26 cellular contexts compared by ENCODE assay signal in genomic region chr17:58183514-58183913, GRCh38.
"Had no signal": no experiment of that assay in that cellular context is flagged by ENCODE, and none has a peak within 500 bp of the region (broad histone marks: within the 10 kb centered on the region; RNA-seq: fewer than 3 reads in every experiment).

No MANE protein-coding gene starts in this region.

- H3K27ac ChIP-seq: left ventricle myocardium inferior, neural progenitor cell, pancreas, prostate gland, sigmoid colon, spleen, tibial nerve, uterus had no signal

- DNase-seq: hypothalamus; immature natural killer cell; left ventricle myocardium inferior; naive B cell; natural killer cell; nephron progenitor cell; pancreas; posterior cingulate gyrus; retina; right cardiac atrium; sigmoid colon; small intestine; spleen; stimulated activated CD4-positive, alpha-beta T cell treated with anti-CD3 and anti-CD28 coated beads, Interleukin-1b, Interleukin-23, amount 100 ng/mL, for 48 hours; stimulated activated CD4-positive, alpha-beta T cell treated with anti-CD3 and anti-CD28 coated beads, Interleukin-2, amount 100 ng/mL, for 48 hours; stimulated activated CD4-positive, alpha-beta T cell treated with anti-CD3 and anti-CD28 coated beads, Interleukin-4, amount 100 ng/mL, for 4 hours; stimulated activated CD8-positive, alpha-beta memory T cell treated with anti-CD3 and anti-CD28 coated beads, Interleukin-4, amount 100 ng/mL, for 48 hours; stimulated activated naive CD4-positive, alpha-beta T cell treated with Interleukin-2 at 50 U/mL for 16 hours; stimulated activated naive CD8-positive, alpha-beta T cell treated with anti-CD3 and anti-CD28 coated beads, Interleukin-15, amount 100 ng/mL, for 72 hours; substantia nigra; uterus had no signal

- ATAC-seq: natural killer cell; pancreas; right cardiac atrium; stimulated activated memory B cell treated with anti-CD40 and anti-IgM and Interleukin-4, amounts not matched to agents 10 μg/mL and 1 μg/mL and 100 μg/mL, for 72 hours; stimulated activated naive CD8-positive, alpha-beta T cell treated with anti-CD3 and anti-CD28 coated beads, Interleukin-15, amount 100 ng/mL, for 72 hours had no signal

- H3K4me3 ChIP-seq: left ventricle myocardium inferior, lung, neural progenitor cell, pancreas, prostate gland, sigmoid colon, spleen, tibial nerve, uterus had no signal

- H3K27me3 ChIP-seq: pancreas, spleen, tibial nerve, uterus had no signal
